ENCODE assay signal across 11 cellular contexts in genomic region chr10:50561266-50561665, GRCh38.
DNase-seq lines count a peak whose midpoint lies in the region; ATAC-seq, FAIRE-seq and TF ChIP-seq lines count a peak whose summit lies in the region.
"Had no signal": no experiment of that assay in that cellular context is flagged by ENCODE, and none has a peak within 500 bp of the region (broad histone marks: within the 10 kb centered on the region; RNA-seq: fewer than 3 reads in every experiment).

No MANE protein-coding gene starts in this region.

- TF ChIP-seq EP300 in K562 (IDR thresholded peaks at IDR 0.05; ENCODE audit: low read length) (no peak), stomach (IDR thresholded peaks at IDR 0.05) (no peak)

- H3K4me1 ChIP-seq in K562 (replicated peaks in 1 of 2; ENCODE audit: control insufficient read depth in 2 of 2, insufficient read depth in 2 of 2, low read length in 2 of 2) (peaks cover 29 to 67% of the 10 kb centered on the region in 2 experiments), hepatocyte (ENCODE audit: insufficient read depth) (peaks cover 11% of the 10 kb centered on the region), stomach (peaks cover 23 to 60% (median 43%) of the 10 kb centered on the region in 4 donors)
- H3K4me1 ChIP-seq: neural progenitor cell had no signal

- FAIRE-seq in K562 (lab: Jason Lieb, UNC) = peak; percentile 60

- in situ Hi-C loops in K562 (cut with MboI) = no loop called here

- H3K36me3 ChIP-seq in K562 (ENCODE audit: control insufficient read depth, insufficient read depth, low read length) (peaks cover 25% of the 10 kb centered on the region), hepatocyte (replicated peaks; ENCODE audit: insufficient read depth, low read depth) (no peaks in the 10 kb centered on the region), stomach (no peaks in the 10 kb centered on the region)
- H3K36me3 ChIP-seq: neural progenitor cell had no signal

- no peaks in the 10 kb centered on the region for H4K20me1 ChIP-seq in K562 (replicated peaks; ENCODE audit: control insufficient read depth, insufficient read depth, low read length)
- peaks cover 2% of the 10 kb centered on the region for H4K20me1 ChIP-seq in hepatocyte (ENCODE audit: insufficient read depth, poor library complexity, severe bottlenecking)

- H2AFZ ChIP-seq in K562 (ENCODE audit: low read depth, low read length) (no peak overlapping the region), hepatocyte (no peak overlapping the region)
- H2AFZ ChIP-seq: neural progenitor cell had no signal

- no peaks in the 10 kb centered on the region for H3K27me3 ChIP-seq in K562 (ENCODE audit: control insufficient read depth in 2 of 2, insufficient read depth in 2 of 2, low read length in 2 of 2)
- no peaks in the 10 kb centered on the region for H3K27me3 ChIP-seq in hepatocyte
- no peaks in the 10 kb centered on the region for H3K27me3 ChIP-seq in stomach
- H3K27me3 ChIP-seq: foreskin keratinocyte, neural progenitor cell had no signal

- TF ChIP-seq POLR2A in K562 (conservative IDR thresholded peaks at IDR 0.05) (no peak), stomach (IDR thresholded peaks at IDR 0.05) (no peak)

- H3K9me3 ChIP-seq in K562 (replicated peaks; ENCODE audit: control insufficient read depth, insufficient read depth, low read depth, low read length) (no peaks in the 10 kb centered on the region), hepatocyte (ENCODE audit: low read depth) (no peaks in the 10 kb centered on the region), stomach (no peaks in the 10 kb centered on the region)

- no peaks in the 10 kb centered on the region for H3K9me1 ChIP-seq in K562 (ENCODE audit: control insufficient read depth, insufficient read depth, low read length)

- no peak for ATAC-seq in K562
- ATAC-seq in GM18858 (IDR thresholded peaks at IDR 0.05; ENCODE audit: unreplicated experiment) = no peak
- ATAC-seq in GM21381 (IDR thresholded peaks at IDR 0.05; ENCODE audit: unreplicated experiment) = no peak
- ATAC-seq in GM21786 (IDR thresholded peaks at IDR 0.05; ENCODE audit: unreplicated experiment) = no peak

- H3K79me2 ChIP-seq in K562 (ENCODE audit: control insufficient read depth, insufficient read depth, low read length) (peaks cover 88% of the 10 kb centered on the region), hepatocyte (peaks cover 55% of the 10 kb centered on the region)

- no peak overlapping the region; a peak in 1 of 4 replicates for H3K9ac ChIP-seq in K562 (ENCODE audit: insufficient read depth in 1 of 2, low read depth in 2 of 2, low read length in 2 of 2)
- H3K9ac ChIP-seq: neural progenitor cell had no signal

- peak overlapping the region; percentile 3; the same call in 1 of the 3 replicates for H3K27ac ChIP-seq in K562 (ENCODE audit: extremely low read depth, low read depth, low read length)
- H3K27ac ChIP-seq in hepatocyte = peak overlapping the region; percentile 5
- peak overlapping the region; percentile 38 to 76 (median 56) for H3K27ac ChIP-seq in stomach
- H3K27ac ChIP-seq: foreskin keratinocyte, neural progenitor cell had no signal

- TF ChIP-seq CTCF in K562 (IDR thresholded peaks at IDR 0.05 in 2 of 3, conservative IDR thresholded peaks at IDR 0.05 in 1 of 3; ENCODE audit: insufficient read depth in 2 of 3, low read depth in 1 of 3, low read length in 3 of 3) (no peak), hepatocyte (IDR thresholded peaks at IDR 0.05; ENCODE audit: poor library complexity) (no peak), stomach (IDR thresholded peaks at IDR 0.05) (no peak)

- peak overlapping the region; percentile 13; the same call in 1 of the 2 replicates for H3K4me2 ChIP-seq in K562 (ENCODE audit: insufficient read depth, low read length)
- no peak overlapping the region for H3K4me2 ChIP-seq in hepatocyte
- H3K4me2 ChIP-seq: neural progenitor cell had no signal

- WGBS in K562 (ENCODE audit: insufficient coverage, low coverage, missing lambda C conversion rate) = 76% methylated on average over 5 of the region's 5 CpGs
- 73% methylated on average over 5 of the region's 5 CpGs for WGBS in hepatocyte (ENCODE audit: low lambda C conversion rate, missing lambda C conversion rate)
- 19 to 37% (median 27%) methylated on average over 5 of the region's 5 CpGs for WGBS in stomach, 5 donors

- H3K9me2 ChIP-seq in hepatocyte (replicated peaks; ENCODE audit: insufficient read depth) = no peaks in the 10 kb centered on the region

- TF ChIP-seq RAD21 in K562 (CRISPR knock-in tag; conservative IDR thresholded peaks at IDR 0.05 in 1 of 2, IDR thresholded peaks at IDR 0.05 in 1 of 2) = no peak

- CTCF ChIA-PET in K562 (lab: Yijun Ruan, JAX; ENCODE audit: low intra/inter-chr PET ratio) = interaction anchor here (2.3 to 2.4 kb wide), 2 partner anchors 61 to 64 kb away, joined by 8 to 9 read pairs; no protein-coding TSS in a partner anchor

- POLR2A ChIA-PET in K562 (lab: Yijun Ruan, JAX) = no interaction called here

- intact Hi-C loops in K562 (cut with micrococcal nuclease) = loop anchor here (1.0 kb wide), 1 partner anchor 61 kb away; no protein-coding TSS in a partner anchor
- intact Hi-C loops in stomach (cut with DNase I; ENCODE audit: low total_unique reads) = no loop called here

- BruUV-seq in K562 (replicated peaks; lab: Mats Ljungman, UMichigan) = no TSS peak

- H3K4me3 ChIP-seq in K562 (no peak overlapping the region), hepatocyte (no peak overlapping the region), stomach (no peak overlapping the region)
- H3K4me3 ChIP-seq: neural progenitor cell had no signal

- peak; percentile 38 for DNase-seq in H4 (ENCODE audit: low spot score)
- no peak for DNase-seq in K562 (ENCODE audit: extremely low read depth in 1 of 4, low spot score in 3 of 4)
- no peak for DNase-seq in hepatocyte (ENCODE audit: low spot score)
- DNase-seq in stomach = no peak
- DNase-seq in stimulated activated CD4-positive, alpha-beta T cell treated with anti-CD3 and anti-CD28 coated beads, Interleukin-12 subunit alpha, Interleukin-12 subunit beta, amount 100 ng/mL, for 4 hours = no peak
- DNase-seq: foreskin keratinocyte, NCI-H2081 treated with DMSO at 0.1 percent for 48 hours had no signal

TF ChIP-seq in K562, 482 proteins besides CTCF, POLR2A, EP300 and RAD21:
- TF ChIP-seq TCF7 (IDR thresholded peaks at IDR 0.05; ENCODE audit: borderline replicate concordance) (no peak), MAZ (CRISPR knock-in tag; conservative IDR thresholded peaks at IDR 0.05 in 1 of 2, IDR thresholded peaks at IDR 0.05 in 1 of 2) (no peak), GATA2 (CRISPR knock-in tag; IDR thresholded peaks at IDR 0.05) (no peak), RFX5 (IDR thresholded peaks at IDR 0.05; ENCODE audit: low read depth, low read length) (no peak), HDAC1 (IDR thresholded peaks at IDR 0.05) (no peak), DIDO1 (tag; IDR thresholded peaks at IDR 0.05; ENCODE audit: low read depth) (no peak), ZNF184 (CRISPR knock-in tag; IDR thresholded peaks at IDR 0.05) (no peak), TEAD1 (CRISPR knock-in tag; IDR thresholded peaks at IDR 0.05) (no peak), HMG20A (CRISPR knock-in tag; conservative IDR thresholded peaks at IDR 0.05) (no peak), BRD4 (IDR thresholded peaks at IDR 0.05) (no peak), ZNF41 (CRISPR knock-in tag; conservative IDR thresholded peaks at IDR 0.05) (no peak), CEBPZ (IDR thresholded peaks at IDR 0.05; ENCODE audit: borderline replicate concordance, low read depth, low read length) (no peak), RB1 (IDR thresholded peaks at IDR 0.05; ENCODE audit: low read depth) (no peak), SMARCB1 (IDR thresholded peaks at IDR 0.05; ENCODE audit: insufficient read length, low read depth) (no peak)
- TF ChIP-seq, protein P1, sequence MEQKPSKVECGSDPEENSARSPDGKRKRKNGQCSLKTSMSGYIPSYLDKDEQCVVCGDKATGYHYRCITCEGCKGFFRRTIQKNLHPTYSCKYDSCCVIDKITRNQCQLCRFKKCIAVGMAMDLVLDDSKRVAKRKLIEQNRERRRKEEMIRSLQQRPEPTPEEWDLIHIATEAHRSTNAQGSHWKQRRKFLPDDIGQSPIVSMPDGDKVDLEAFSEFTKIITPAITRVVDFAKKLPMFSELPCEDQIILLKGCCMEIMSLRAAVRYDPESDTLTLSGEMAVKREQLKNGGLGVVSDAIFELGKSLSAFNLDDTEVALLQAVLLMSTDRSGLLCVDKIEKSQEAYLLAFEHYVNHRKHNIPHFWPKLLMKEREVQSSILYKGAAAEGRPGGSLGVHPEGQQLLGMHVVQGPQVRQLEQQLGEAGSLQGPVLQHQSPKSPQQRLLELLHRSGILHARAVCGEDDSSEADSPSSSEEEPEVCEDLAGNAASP (IDR thresholded peaks at IDR 0.05) = no peak

Comparison
In these comparisons a context has a peak if more than half of its experiments do, and no peak if none do; other contexts are left out.
1. H3K27ac ChIP-seq: peak in every context shown above with its lines; median percentile 56 in stomach; 5 in hepatocyte; 3 in K562.